Comparison of ENCODE assay signal across 1 cellular context in genomic region chr1:22123071-22123390, GRCh38.
TF ChIP-seq lines count a peak whose summit lies in the region.

No MANE protein-coding gene starts in this region.

TF ChIP-seq in IMR-90, 13 proteins besides CTCF, POLR2A, EP300 and RAD21:
- TF ChIP-seq RFX5 (IDR thresholded peaks at IDR 0.05; ENCODE audit: low read depth, low read length) = no peak
- no peak for TF ChIP-seq RCOR1 (IDR thresholded peaks at IDR 0.05; ENCODE audit: insufficient replicate concordance, low read length)
- no peak for TF ChIP-seq FOS (IDR thresholded peaks at IDR 0.05; ENCODE audit: low read depth, low read length)
- no peak for TF ChIP-seq BHLHE40 (IDR thresholded peaks at IDR 0.05; ENCODE audit: low read depth, low read length)
- TF ChIP-seq, protein P1, sequence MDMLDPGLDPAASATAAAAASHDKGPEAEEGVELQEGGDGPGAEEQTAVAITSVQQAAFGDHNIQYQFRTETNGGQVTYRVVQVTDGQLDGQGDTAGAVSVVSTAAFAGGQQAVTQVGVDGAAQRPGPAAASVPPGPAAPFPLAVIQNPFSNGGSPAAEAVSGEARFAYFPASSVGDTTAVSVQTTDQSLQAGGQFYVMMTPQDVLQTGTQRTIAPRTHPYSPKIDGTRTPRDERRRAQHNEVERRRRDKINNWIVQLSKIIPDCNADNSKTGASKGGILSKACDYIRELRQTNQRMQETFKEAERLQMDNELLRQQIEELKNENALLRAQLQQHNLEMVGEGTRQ (IDR thresholded peaks at IDR 0.05; ENCODE audit: low read depth, low read length) = no peak
- TF ChIP-seq MAZ (IDR thresholded peaks at IDR 0.05; ENCODE audit: borderline replicate concordance, low read depth, low read length) = no peak
- TF ChIP-seq CEBPB (IDR thresholded peaks at IDR 0.05; ENCODE audit: low read depth, low read length) = no peak
- no peak for TF ChIP-seq CHD1 (IDR thresholded peaks at IDR 0.05; ENCODE audit: low read depth, low read length)
- no peak for TF ChIP-seq SMC3 (IDR thresholded peaks at IDR 0.05; ENCODE audit: low read depth, low read length)
- no peak for TF ChIP-seq MAFK (IDR thresholded peaks at IDR 0.05; ENCODE audit: low read depth, low read length)
- no peak for TF ChIP-seq NFE2L2 (IDR thresholded peaks at IDR 0.05; ENCODE audit: low read depth, low read length)
- TF ChIP-seq MXI1 (IDR thresholded peaks at IDR 0.05; ENCODE audit: borderline replicate concordance, low read depth, low read length) = no peak
- TF ChIP-seq ELK1 (IDR thresholded peaks at IDR 0.05; ENCODE audit: borderline replicate concordance, low read depth, low read length) = no peak
